Comparison of ENCODE assay signal across 14 cellular contexts in genomic region chr17:77529328-77529650, GRCh38.
DNase-seq lines count a peak whose midpoint lies in the region; ATAC-seq and TF ChIP-seq lines count a peak whose summit lies in the region.
"Had no signal": no experiment of that assay in that cellular context is flagged by ENCODE, and none has a peak within 500 bp of the region (broad histone marks: within the 10 kb centered on the region; RNA-seq: fewer than 3 reads in every experiment).

No MANE protein-coding gene starts in this region.

- CTCF ChIA-PET in activated CD4-positive, alpha-beta T cell treated with anti-CD3 and anti-CD28 coated beads, Interleukin-2, amount 10 ng/mL, durations not matched to agents 7 days and 5 days (lab: Charles Lee): no interaction called here
- CTCF ChIA-PET in T-cell (lab: Charles Lee): no interaction called here
- CTCF ChIA-PET in mammary epithelial cell (lab: Charles Lee; ENCODE audit: low non-redundant PET): no interaction called here

- peaks cover 8 to 15% of the 10 kb centered on the region in 2 donors for H3K9me3 ChIP-seq in neuronal stem cell (replicated peaks in 1 of 2; ENCODE audit: control insufficient read depth in 2 of 2, insufficient read depth in 1 of 2, low read depth in 1 of 2, low read length in 2 of 2)
- no peaks in the 10 kb centered on the region for H3K9me3 ChIP-seq in mammary epithelial cell (replicated peaks; ENCODE audit: insufficient read depth, low read length)
- H3K9me3 ChIP-seq: left ventricle myocardium inferior, neutrophil had no signal

- DNase-seq in activated CD4-positive, alpha-beta T cell treated with anti-CD3 and anti-CD28 coated beads, Interleukin-2, amount 10 ng/mL, durations not matched to agents 7 days and 5 days: no peak
- no peak for DNase-seq in activated CD4-positive, alpha-beta T cell treated with anti-CD3 and anti-CD28 coated beads for 1 hour
- DNase-seq in T-cell: no peak
- no peak for DNase-seq in glutamatergic neuron
- DNase-seq in neuronal stem cell (ENCODE audit: low spot score): no peak
- DNase-seq in omental fat pad (ENCODE audit: low spot score): no peak
- DNase-seq in mammary epithelial cell: no peak
- DNase-seq in progenitor cell of endocrine pancreas (ENCODE audit: low spot score, unreplicated experiment): no peak
- DNase-seq: Calu3, KG1, left ventricle myocardium inferior, PC-3 had no signal

- H2BK15ac ChIP-seq in neuronal stem cell (ENCODE audit: low read length): peak overlapping the region; percentile 99

- no peak overlapping the region for H3K9ac ChIP-seq in neuronal stem cell (ENCODE audit: low read depth, low read length, poor library complexity)
- H3K9ac ChIP-seq in mammary epithelial cell (ENCODE audit: insufficient read depth, low read length): no peak overlapping the region

- H3K36me3 Mint-ChIP-seq in activated CD4-positive, alpha-beta T cell treated with anti-CD3 and anti-CD28 coated beads, Interleukin-2, amount 10 ng/mL, durations not matched to agents 7 days and 5 days (ENCODE audit: low read depth): no peaks in the 10 kb centered on the region
- H3K36me3 Mint-ChIP-seq in T-cell: peaks cover 2% of the 10 kb centered on the region
- peaks cover 6% of the 10 kb centered on the region for H3K36me3 Mint-ChIP-seq in glutamatergic neuron (ENCODE audit: unreplicated experiment)
- H3K36me3 Mint-ChIP-seq in progenitor cell of endocrine pancreas (ENCODE audit: insufficient read depth): peaks cover 2% of the 10 kb centered on the region

- no peak for ATAC-seq in T-cell (replicated peaks in 1 of 4)
- no peak for ATAC-seq in omental fat pad (ENCODE audit: low FRiP score)
- ATAC-seq: PC-3 had no signal

- POLR2A ChIA-PET in activated CD4-positive, alpha-beta T cell treated with anti-CD3 and anti-CD28 coated beads, Interleukin-2, amount 10 ng/mL, durations not matched to agents 7 days and 5 days (lab: Charles Lee): no interaction called here
- POLR2A ChIA-PET in T-cell (lab: Charles Lee): no interaction called here

- no peak for TF ChIP-seq CTCF in glutamatergic neuron (IDR thresholded peaks at IDR 0.05; ENCODE audit: partially characterized antibody, unreplicated experiment)
- TF ChIP-seq CTCF in omental fat pad (IDR thresholded peaks at IDR 0.05): no peak
- TF ChIP-seq CTCF in mammary epithelial cell (conservative IDR thresholded peaks at IDR 0.05 in 1 of 2, IDR thresholded peaks at IDR 0.05 in 1 of 2; ENCODE audit: extremely low read depth in 1 of 2, insufficient read depth in 1 of 2, low read depth in 1 of 2, low read length in 2 of 2): no peak
- TF ChIP-seq CTCF in progenitor cell of endocrine pancreas (IDR thresholded peaks at IDR 0.05; ENCODE audit: unreplicated experiment): no peak

- H3K14ac ChIP-seq in neuronal stem cell (ENCODE audit: low read length): peak overlapping the region; percentile 82

- WGBS in neuronal stem cell (ENCODE audit: extremely low coverage in 2 of 2, insufficient read length in 2 of 2, insufficient replicate concordance in 1 of 2), 2 donors: no CpG with 5 or more reads among the region's 7 CpGs
- WGBS in mammary epithelial cell (ENCODE audit: low coverage, missing lambda C conversion rate): 88% methylated on average over 7 of the region's 7 CpGs

- no peak overlapping the region for H2BK120ac ChIP-seq in neuronal stem cell (ENCODE audit: low read depth, low read length)

- no peaks in the 10 kb centered on the region for H3K79me1 ChIP-seq in neuronal stem cell (ENCODE audit: low read depth, low read length)

- no peak overlapping the region for H3K27ac ChIP-seq in neuronal stem cell (replicated peaks; ENCODE audit: low read length)
- no peak overlapping the region for H3K27ac ChIP-seq in mammary epithelial cell (ENCODE audit: insufficient read depth, low read depth, low read length)
- H3K27ac ChIP-seq: left ventricle myocardium inferior, neutrophil, SK-N-MC had no signal

- no peak overlapping the region for H3K4ac ChIP-seq in neuronal stem cell (ENCODE audit: low read length)

- H2AFZ ChIP-seq in neuronal stem cell (ENCODE audit: low read length) (peak overlapping the region; percentile 99), mammary epithelial cell (ENCODE audit: low read depth, low read length) (no peak overlapping the region)

- peaks cover 4% of the 10 kb centered on the region for H3K4me1 Mint-ChIP-seq in activated CD4-positive, alpha-beta T cell treated with anti-CD3 and anti-CD28 coated beads, Interleukin-2, amount 10 ng/mL, durations not matched to agents 7 days and 5 days
- H3K4me1 Mint-ChIP-seq in T-cell: peaks cover 2 to 11% (median 6%) of the 10 kb centered on the region in 3 donors
- H3K4me1 Mint-ChIP-seq in glutamatergic neuron (ENCODE audit: low read depth, unreplicated experiment): peaks cover 3% of the 10 kb centered on the region
- no peaks in the 10 kb centered on the region for H3K4me1 Mint-ChIP-seq in progenitor cell of endocrine pancreas (ENCODE audit: low read depth)

- H3K23ac ChIP-seq in neuronal stem cell (ENCODE audit: low read depth, low read length, poor library complexity): peak overlapping the region; percentile 91

- no peaks in the 10 kb centered on the region for H3K79me2 ChIP-seq in mammary epithelial cell (ENCODE audit: insufficient read depth, low read length)

- H4K20me1 ChIP-seq in mammary epithelial cell (ENCODE audit: insufficient read depth, low read length): no peaks in the 10 kb centered on the region

- in situ Hi-C loops in mammary epithelial cell (cut with MboI; ENCODE audit: low sequenced_read_pairs in 2 of 2): loop anchor here in 1 of 2 donors (25.0 kb wide), 1 partner anchor 483 kb away; no protein-coding TSS in a partner anchor

- intact Hi-C loops in mammary epithelial cell (cut with micrococcal nuclease): no loop called here

- no peak overlapping the region for H3K27ac Mint-ChIP-seq in activated CD4-positive, alpha-beta T cell treated with anti-CD3 and anti-CD28 coated beads, Interleukin-2, amount 10 ng/mL, durations not matched to agents 7 days and 5 days
- H3K27ac Mint-ChIP-seq in T-cell (no peak overlapping the region), glutamatergic neuron (ENCODE audit: unreplicated experiment) (no peak overlapping the region), progenitor cell of endocrine pancreas (no peak overlapping the region)

- H3K27me3 ChIP-seq in neuronal stem cell (ENCODE audit: control insufficient read depth in 3 of 3, insufficient read depth in 3 of 3, low read depth in 1 of 3, low read length in 3 of 3) (peaks cover 0 to 30% (median 8%) of the 10 kb centered on the region in 3 experiments), mammary epithelial cell (ENCODE audit: insufficient read depth, low read length) (peaks cover 8% of the 10 kb centered on the region)

- no peak overlapping the region for H2BK12ac ChIP-seq in neuronal stem cell (ENCODE audit: low read length)

- peaks cover 5% of the 10 kb centered on the region for H3K9me3 Mint-ChIP-seq in activated CD4-positive, alpha-beta T cell treated with anti-CD3 and anti-CD28 coated beads, Interleukin-2, amount 10 ng/mL, durations not matched to agents 7 days and 5 days
- H3K9me3 Mint-ChIP-seq in T-cell (peaks cover 0 to 3% (median 2%) of the 10 kb centered on the region in 3 donors), glutamatergic neuron (ENCODE audit: unreplicated experiment) (peaks cover 3% of the 10 kb centered on the region), progenitor cell of endocrine pancreas (ENCODE audit: low read depth) (no peaks in the 10 kb centered on the region)

- dilution Hi-C loops in mammary epithelial cell (cut with HindIII; ENCODE audit: low sequenced_read_pairs): no loop called here

- peak overlapping the region; percentile 73 for H2BK5ac ChIP-seq in neuronal stem cell (ENCODE audit: low read length)

- peak overlapping the region; percentile 66 for H2AK5ac ChIP-seq in neuronal stem cell (ENCODE audit: low read depth, low read length)

- peaks cover 0 to 6% of the 10 kb centered on the region in 2 donors for H3K4me1 ChIP-seq in neuronal stem cell (ENCODE audit: control insufficient read depth in 2 of 2, insufficient read depth in 1 of 2, low read depth in 1 of 2, low read length in 2 of 2)
- H3K4me1 ChIP-seq in mammary epithelial cell (ENCODE audit: insufficient read depth, low read length): peaks cover 6% of the 10 kb centered on the region

- peak overlapping the region; percentile 99 for H3K18ac ChIP-seq in neuronal stem cell (ENCODE audit: low read length)

- BruUV-seq in mammary epithelial cell (replicated peaks; lab: Mats Ljungman, UMichigan): no TSS peak

- peak overlapping the region; percentile 38 for H3K4me3 Mint-ChIP-seq in activated CD4-positive, alpha-beta T cell treated with anti-CD3 and anti-CD28 coated beads, Interleukin-2, amount 10 ng/mL, durations not matched to agents 7 days and 5 days
- peak overlapping the region in 2 of 3 donors; percentile 24 to 60 for H3K4me3 Mint-ChIP-seq in T-cell
- peak overlapping the region; percentile 72 for H3K4me3 Mint-ChIP-seq in glutamatergic neuron (ENCODE audit: unreplicated experiment)
- H3K4me3 Mint-ChIP-seq in progenitor cell of endocrine pancreas (ENCODE audit: low read depth): no peak overlapping the region

- H3K4me3 ChIP-seq in neuronal stem cell (ENCODE audit: low read length in 2 of 2) (no peak overlapping the region), mammary epithelial cell (replicated peaks in 1 of 3; ENCODE audit: insufficient read depth in 1 of 3, low read depth in 2 of 3, low read length in 3 of 3) (no peak overlapping the region)

- H3K4me2 ChIP-seq in neuronal stem cell (ENCODE audit: insufficient read depth, low read length, poor library complexity, severe bottlenecking) (peak overlapping the region; percentile 89), mammary epithelial cell (ENCODE audit: insufficient read depth, low read depth, low read length) (no peak overlapping the region)

- H3K36me3 ChIP-seq in neuronal stem cell (replicated peaks in 1 of 2; ENCODE audit: control insufficient read depth in 2 of 2, insufficient read depth in 2 of 2, low read length in 2 of 2): no peaks in the 10 kb centered on the region
- no peaks in the 10 kb centered on the region for H3K36me3 ChIP-seq in mammary epithelial cell (ENCODE audit: insufficient read depth, low read length)
- H3K36me3 ChIP-seq: left ventricle myocardium inferior, neutrophil had no signal

- peaks cover 22% of the 10 kb centered on the region for H3K27me3 Mint-ChIP-seq in activated CD4-positive, alpha-beta T cell treated with anti-CD3 and anti-CD28 coated beads, Interleukin-2, amount 10 ng/mL, durations not matched to agents 7 days and 5 days
- H3K27me3 Mint-ChIP-seq in T-cell (peaks cover 4 to 28% of the 10 kb centered on the region in 2 donors), glutamatergic neuron (ENCODE audit: unreplicated experiment) (peaks cover 4% of the 10 kb centered on the region), progenitor cell of endocrine pancreas (peaks cover 47% of the 10 kb centered on the region)

- no peak overlapping the region for H4K91ac ChIP-seq in neuronal stem cell (ENCODE audit: low read depth, low read length, poor library complexity)

- H4K8ac ChIP-seq in neuronal stem cell (ENCODE audit: low read depth, low read length): peak overlapping the region; percentile 48
